ENCODE assay signal across 1 cellular context in the genomic region with DNA sequence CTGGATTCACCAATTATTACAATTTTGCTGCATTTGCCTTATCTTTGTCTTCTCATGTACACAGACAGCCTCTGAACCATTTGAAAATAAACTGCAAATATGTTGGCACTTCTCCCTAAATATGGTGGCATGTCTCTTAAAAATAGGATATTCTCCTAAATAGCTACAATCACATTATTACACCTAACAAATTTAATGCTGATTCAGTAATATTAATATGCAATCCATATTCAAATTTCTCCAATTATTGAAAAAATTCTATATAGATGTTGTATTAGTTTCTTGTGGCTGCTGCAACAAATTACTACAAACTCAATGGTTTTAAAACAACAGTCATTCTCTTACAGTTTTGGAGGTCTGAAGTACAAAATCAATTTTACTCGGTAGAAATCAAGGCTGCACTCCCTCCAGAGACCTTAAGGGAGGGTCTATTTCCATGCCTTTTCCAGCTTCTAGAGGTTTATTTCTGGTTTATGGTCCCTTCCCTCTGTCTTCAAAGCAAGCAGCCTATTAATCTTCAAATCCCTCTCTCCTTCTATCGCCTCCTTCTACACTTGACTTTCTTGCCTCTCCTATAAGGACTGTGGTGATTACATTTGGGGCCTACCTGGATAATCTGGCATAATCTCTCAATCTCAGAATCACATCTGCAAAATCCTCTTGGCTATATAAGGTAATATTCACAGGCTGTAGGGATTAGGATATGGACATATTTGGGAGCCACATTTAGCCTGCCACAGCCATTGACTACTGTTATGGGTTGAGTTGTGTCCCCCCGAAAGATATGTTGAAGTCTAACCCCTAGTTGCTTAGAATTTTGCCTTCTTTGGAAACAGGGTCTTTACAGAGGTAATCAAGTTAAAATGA.
TF ChIP-seq lines count a peak whose summit lies in the region.

No MANE protein-coding gene starts in this region.

TF ChIP-seq in HCT116, 20 proteins besides CTCF, POLR2A, EP300 and RAD21 (continued from another document):
- TF ChIP-seq, protein P1, sequence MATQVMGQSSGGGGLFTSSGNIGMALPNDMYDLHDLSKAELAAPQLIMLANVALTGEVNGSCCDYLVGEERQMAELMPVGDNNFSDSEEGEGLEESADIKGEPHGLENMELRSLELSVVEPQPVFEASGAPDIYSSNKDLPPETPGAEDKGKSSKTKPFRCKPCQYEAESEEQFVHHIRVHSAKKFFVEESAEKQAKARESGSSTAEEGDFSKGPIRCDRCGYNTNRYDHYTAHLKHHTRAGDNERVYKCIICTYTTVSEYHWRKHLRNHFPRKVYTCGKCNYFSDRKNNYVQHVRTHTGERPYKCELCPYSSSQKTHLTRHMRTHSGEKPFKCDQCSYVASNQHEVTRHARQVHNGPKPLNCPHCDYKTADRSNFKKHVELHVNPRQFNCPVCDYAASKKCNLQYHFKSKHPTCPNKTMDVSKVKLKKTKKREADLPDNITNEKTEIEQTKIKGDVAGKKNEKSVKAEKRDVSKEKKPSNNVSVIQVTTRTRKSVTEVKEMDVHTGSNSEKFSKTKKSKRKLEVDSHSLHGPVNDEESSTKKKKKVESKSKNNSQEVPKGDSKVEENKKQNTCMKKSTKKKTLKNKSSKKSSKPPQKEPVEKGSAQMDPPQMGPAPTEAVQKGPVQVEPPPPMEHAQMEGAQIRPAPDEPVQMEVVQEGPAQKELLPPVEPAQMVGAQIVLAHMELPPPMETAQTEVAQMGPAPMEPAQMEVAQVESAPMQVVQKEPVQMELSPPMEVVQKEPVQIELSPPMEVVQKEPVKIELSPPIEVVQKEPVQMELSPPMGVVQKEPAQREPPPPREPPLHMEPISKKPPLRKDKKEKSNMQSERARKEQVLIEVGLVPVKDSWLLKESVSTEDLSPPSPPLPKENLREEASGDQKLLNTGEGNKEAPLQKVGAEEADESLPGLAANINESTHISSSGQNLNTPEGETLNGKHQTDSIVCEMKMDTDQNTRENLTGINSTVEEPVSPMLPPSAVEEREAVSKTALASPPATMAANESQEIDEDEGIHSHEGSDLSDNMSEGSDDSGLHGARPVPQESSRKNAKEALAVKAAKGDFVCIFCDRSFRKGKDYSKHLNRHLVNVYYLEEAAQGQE (IDR thresholded peaks at IDR 0.05; ENCODE audit: low read depth): no peak
- no peak for TF ChIP-seq ZFX (IDR thresholded peaks at IDR 0.05)
